29 cellular contexts compared by ENCODE assay signal in the genomic region with DNA sequence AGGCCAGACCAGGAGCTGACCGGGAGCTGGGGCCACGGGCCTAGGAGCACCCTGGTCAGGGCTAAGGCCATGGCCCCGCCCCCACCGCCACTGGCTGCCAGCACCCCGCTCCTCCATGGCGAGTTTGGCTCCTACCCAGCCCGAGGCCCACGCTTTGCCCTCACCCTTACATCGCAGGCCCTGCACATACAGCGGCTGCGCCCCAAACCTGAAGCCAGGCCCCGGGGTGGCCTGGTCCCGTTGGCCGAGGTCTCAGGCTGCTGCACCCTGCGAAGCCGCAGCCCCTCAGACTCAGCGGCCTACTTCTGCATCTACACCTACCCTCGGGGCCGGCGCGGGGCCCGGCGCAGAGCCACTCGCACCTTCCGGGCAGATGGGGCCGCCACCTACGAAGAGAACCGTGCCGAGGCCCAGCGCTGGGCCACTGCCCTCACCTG. TPM values are rescaled to one million over a fixed set of nuclear protein-coding genes. Genes with fewer than 3 reads are reported as not detected.
DNase-seq lines count a peak whose midpoint lies in the region; ATAC-seq, FAIRE-seq and TF ChIP-seq lines count a peak whose summit lies in the region.
"Had no signal": no experiment of that assay in that cellular context is flagged by ENCODE, and none has a peak within 500 bp of the region (broad histone marks: within the 10 kb centered on the region; RNA-seq: fewer than 3 reads in every experiment).

No MANE protein-coding gene starts in this region.

- H3K27me3 Mint-ChIP-seq in activated CD8-positive, alpha-beta T cell treated with anti-CD3 and anti-CD28 coated beads, Interleukin-2, amount 10 ng/mL, durations not matched to agents 7 days and 5 days (ENCODE audit: low read depth): no peaks in the 10 kb centered on the region
- no peaks in the 10 kb centered on the region for H3K27me3 Mint-ChIP-seq in activated CD8-positive, alpha-beta T cell treated with anti-CD3 and anti-CD28 coated beads for 36 hours
- H3K27me3 Mint-ChIP-seq: activated B cell treated with CpG ODN at 0.5 μM for 24 hours; activated CD4-positive, alpha-beta memory T cell treated with anti-CD3 and anti-CD28 coated beads, Interleukin-2, amount 10 ng/mL, durations not matched to agents 7 days and 5 days; naive B cell had no signal

- H3K36me3 ChIP-seq in K562 (ENCODE audit: control insufficient read depth, insufficient read depth, low read length) (peaks cover 5% of the 10 kb centered on the region; the same call in 1 of the 3 replicates), neural cell (ENCODE audit: insufficient read depth, low read length) (no peaks in the 10 kb centered on the region), stomach (peaks cover 0 to 32% (median 17%) of the 10 kb centered on the region in 4 donors)

- POLR2A ChIA-PET in activated CD8-positive, alpha-beta T cell treated with anti-CD3 and anti-CD28 coated beads, Interleukin-2, amount 10 ng/mL, durations not matched to agents 7 days and 5 days (lab: Charles Lee): no interaction called here
- POLR2A ChIA-PET in activated CD8-positive, alpha-beta T cell treated with anti-CD3 and anti-CD28 coated beads for 36 hours (lab: Charles Lee): interaction anchor here (9.6 kb wide), 1 partner anchor 6 kb away, joined by 154 read pairs; a partner anchor contains a TSS
- POLR2A ChIA-PET in K562 (lab: Yijun Ruan, JAX): interaction anchor here (0.9 kb wide), 1 partner anchor 11 kb away, joined by 3 read pairs; a partner anchor contains a TSS

- peak; percentile 21 for DNase-seq in activated CD8-positive, alpha-beta T cell treated with anti-CD3 and anti-CD28 coated beads, Interleukin-2, amount 10 ng/mL, durations not matched to agents 7 days and 5 days
- no peak for DNase-seq in activated CD8-positive, alpha-beta T cell treated with anti-CD3 and anti-CD28 coated beads for 36 hours
- DNase-seq in K562 (ENCODE audit: extremely low read depth in 1 of 4, low spot score in 3 of 4): no peak
- DNase-seq in stomach: no peak
- no peak for DNase-seq in stimulated activated CD4-positive, alpha-beta T cell treated with anti-CD3 and anti-CD28 coated beads, Interleukin-12 subunit alpha, Interleukin-12 subunit beta, amount 100 ng/mL, for 4 hours
- no peak for DNase-seq in cerebellar nuclear complex (lab: John Stamatoyannopoulos, UW)
- no peak for DNase-seq in mucosa of gallbladder (ENCODE audit: low spot score)
- DNase-seq: 8988T; activated B cell treated with CpG ODN at 0.5 μM for 24 hours; activated CD4-positive, alpha-beta memory T cell treated with anti-CD3 and anti-CD28 coated beads, Interleukin-2, amount 10 ng/mL, durations not matched to agents 7 days and 5 days; activated T-cell treated with anti-CD3 and anti-CD28 coated beads, Interleukin-2, amount 50 U/mL, for 72 hours; DMS 273 treated with DMSO at 0.1 percent for 48 hours; GDM1; hippocampal formation; mammary epithelial cell; naive B cell; NCI-H1092; NCI-H2107; NCI-H524 treated with DMSO at 0.1 percent for 48 hours had no signal

- H3K27me3 ChIP-seq in K562 (ENCODE audit: control insufficient read depth in 2 of 2, insufficient read depth in 2 of 2, low read length in 2 of 2) (no peaks in the 10 kb centered on the region), neural cell (ENCODE audit: insufficient read depth, low read depth, low read length) (no peaks in the 10 kb centered on the region), stomach (no peaks in the 10 kb centered on the region)
- H3K27me3 ChIP-seq: tibial artery had no signal

- H3K4me3 ChIP-seq in K562 (no peak overlapping the region), neural cell (ENCODE audit: low read length) (peak overlapping the region; percentile 90), stomach (peak overlapping the region in 1 of 4 donors; percentile 49)
- H3K4me3 ChIP-seq: tibial artery had no signal

- H3K4me1 Mint-ChIP-seq in activated CD8-positive, alpha-beta T cell treated with anti-CD3 and anti-CD28 coated beads, Interleukin-2, amount 10 ng/mL, durations not matched to agents 7 days and 5 days (ENCODE audit: low read depth): peaks cover 50% of the 10 kb centered on the region
- peaks cover 41% of the 10 kb centered on the region for H3K4me1 Mint-ChIP-seq in activated CD8-positive, alpha-beta T cell treated with anti-CD3 and anti-CD28 coated beads for 36 hours (ENCODE audit: low read depth)

- CTCF ChIA-PET in activated CD8-positive, alpha-beta T cell treated with anti-CD3 and anti-CD28 coated beads, Interleukin-2, amount 10 ng/mL, durations not matched to agents 7 days and 5 days (lab: Charles Lee): no interaction called here
- CTCF ChIA-PET in activated CD8-positive, alpha-beta T cell treated with anti-CD3 and anti-CD28 coated beads for 36 hours (lab: Charles Lee): no interaction called here
- CTCF ChIA-PET in K562 (lab: Yijun Ruan, JAX; ENCODE audit: low intra/inter-chr PET ratio): no interaction called here

- no peak overlapping the region for H3K27ac ChIP-seq in K562 (ENCODE audit: extremely low read depth, low read depth, low read length)
- no peak overlapping the region for H3K27ac ChIP-seq in neural cell (ENCODE audit: low read length)
- peak overlapping the region; percentile 0 to 93 (median 87) for H3K27ac ChIP-seq in stomach
- H3K27ac ChIP-seq: C4-2B had no signal

- H3K27ac Mint-ChIP-seq in activated CD8-positive, alpha-beta T cell treated with anti-CD3 and anti-CD28 coated beads, Interleukin-2, amount 10 ng/mL, durations not matched to agents 7 days and 5 days: no peak overlapping the region
- H3K27ac Mint-ChIP-seq in activated CD8-positive, alpha-beta T cell treated with anti-CD3 and anti-CD28 coated beads for 36 hours: no peak overlapping the region
- H3K27ac Mint-ChIP-seq: activated T-cell treated with anti-CD3 and anti-CD28 coated beads, Interleukin-2, amount 50 U/mL, for 72 hours had no signal

- H2AFZ ChIP-seq in K562 (ENCODE audit: low read depth, low read length) (no peak overlapping the region), neural cell (ENCODE audit: low read depth, low read length) (no peak overlapping the region)

- no peak for FAIRE-seq in K562 (lab: Jason Lieb, UNC)
- FAIRE-seq: colon, endothelial cell of umbilical vein, H1, islet of Langerhans had no signal

- in situ Hi-C loops in K562 (cut with MboI): no loop called here

- BruUV-seq in K562 (replicated peaks; lab: Mats Ljungman, UMichigan): no TSS peak

- ATAC-seq in activated CD8-positive, alpha-beta T cell treated with anti-CD3 and anti-CD28 coated beads, Interleukin-2, amount 10 ng/mL, durations not matched to agents 7 days and 5 days: no peak
- ATAC-seq in activated CD8-positive, alpha-beta T cell treated with anti-CD3 and anti-CD28 coated beads for 36 hours: no peak
- ATAC-seq in K562: no peak
- ATAC-seq: activated naive CD4-positive, alpha-beta T cell treated with anti-CD3 and anti-CD28 coated beads, Interleukin-2, amount 50 U/mL, for 72 hours; activated T-cell treated with anti-CD3 and anti-CD28 coated beads, Interleukin-2, amount 50 U/mL, for 72 hours had no signal

- H3K9me1 ChIP-seq in K562 (ENCODE audit: control insufficient read depth, insufficient read depth, low read length): no peaks in the 10 kb centered on the region

- H3K9me3 Mint-ChIP-seq in activated CD8-positive, alpha-beta T cell treated with anti-CD3 and anti-CD28 coated beads, Interleukin-2, amount 10 ng/mL, durations not matched to agents 7 days and 5 days (ENCODE audit: insufficient read depth): no peaks in the 10 kb centered on the region
- H3K9me3 Mint-ChIP-seq in activated CD8-positive, alpha-beta T cell treated with anti-CD3 and anti-CD28 coated beads for 36 hours: no peaks in the 10 kb centered on the region
- H3K9me3 Mint-ChIP-seq: activated B cell treated with CpG ODN at 0.5 μM for 24 hours; activated CD4-positive, alpha-beta memory T cell treated with anti-CD3 and anti-CD28 coated beads, Interleukin-2, amount 10 ng/mL, durations not matched to agents 7 days and 5 days; activated naive CD4-positive, alpha-beta T cell treated with anti-CD3 and anti-CD28 coated beads, Interleukin-2, amount 50 U/mL, for 72 hours; activated T-cell treated with anti-CD3 and anti-CD28 coated beads, Interleukin-2, amount 50 U/mL, for 72 hours; naive B cell had no signal

- WGBS in K562 (ENCODE audit: insufficient coverage, low coverage, missing lambda C conversion rate): 92% methylated on average over 20 of the region's 30 CpGs
- WGBS in stomach, 5 donors: 74 to 81% (median 77%) methylated on average over 15 to 30 of the region's 30 CpGs

- H3K4me1 ChIP-seq in K562 (replicated peaks in 1 of 2; ENCODE audit: control insufficient read depth in 2 of 2, insufficient read depth in 2 of 2, low read length in 2 of 2) (peaks cover 16 to 69% of the 10 kb centered on the region in 2 experiments), stomach (peaks cover 36 to 84% (median 67%) of the 10 kb centered on the region in 4 donors)

- H3K36me3 Mint-ChIP-seq in activated CD8-positive, alpha-beta T cell treated with anti-CD3 and anti-CD28 coated beads, Interleukin-2, amount 10 ng/mL, durations not matched to agents 7 days and 5 days (ENCODE audit: low read depth): peaks cover 36% of the 10 kb centered on the region
- H3K36me3 Mint-ChIP-seq in activated CD8-positive, alpha-beta T cell treated with anti-CD3 and anti-CD28 coated beads for 36 hours (ENCODE audit: low read depth): peaks cover 20% of the 10 kb centered on the region

- H4K20me1 ChIP-seq in K562 (replicated peaks; ENCODE audit: control insufficient read depth, insufficient read depth, low read length): no peaks in the 10 kb centered on the region
- no peaks in the 10 kb centered on the region for H4K20me1 ChIP-seq in neural cell (ENCODE audit: insufficient read depth)

- H3K4me2 ChIP-seq in K562 (ENCODE audit: insufficient read depth, low read length): no peak overlapping the region
- H3K4me2 ChIP-seq in neural cell (ENCODE audit: low read length): peak overlapping the region; percentile 93

- peak overlapping the region in 1 of 2 experiments; percentile 11; a peak in 2 of 4 replicates for H3K9ac ChIP-seq in K562 (ENCODE audit: insufficient read depth in 1 of 2, low read depth in 2 of 2, low read length in 2 of 2)
- peak overlapping the region; percentile 94 for H3K9ac ChIP-seq in neural cell (ENCODE audit: low read length)

- no peak for TF ChIP-seq CTCF in activated CD8-positive, alpha-beta T cell treated with anti-CD3 and anti-CD28 coated beads for 36 hours (IDR thresholded peaks at IDR 0.05)
- TF ChIP-seq CTCF in K562 (IDR thresholded peaks at IDR 0.05 in 2 of 3, conservative IDR thresholded peaks at IDR 0.05 in 1 of 3; ENCODE audit: insufficient read depth in 2 of 3, low read depth in 1 of 3, low read length in 3 of 3): no peak
- no peak for TF ChIP-seq CTCF in neural cell (IDR thresholded peaks at IDR 0.05; ENCODE audit: poor library complexity, severe bottlenecking)
- TF ChIP-seq CTCF in stomach (IDR thresholded peaks at IDR 0.05): no peak

- TF ChIP-seq RAD21 in K562 (CRISPR knock-in tag; conservative IDR thresholded peaks at IDR 0.05 in 1 of 2, IDR thresholded peaks at IDR 0.05 in 1 of 2) (no peak), neural cell (conservative IDR thresholded peaks at IDR 0.05) (no peak)

- H3F3A ChIP-seq in neural cell (ENCODE audit: insufficient read depth, low read length, poor library complexity, severe bottlenecking): peaks cover 5% of the 10 kb centered on the region

- no peak for TF ChIP-seq EP300 in K562 (IDR thresholded peaks at IDR 0.05; ENCODE audit: low read length)
- no peak for TF ChIP-seq EP300 in neural cell (conservative IDR thresholded peaks at IDR 0.05; ENCODE audit: poor library complexity, severe bottlenecking)
- no peak for TF ChIP-seq EP300 in stomach (IDR thresholded peaks at IDR 0.05)

- TF ChIP-seq POLR2A in K562 (conservative IDR thresholded peaks at IDR 0.05) (no peak), stomach (IDR thresholded peaks at IDR 0.05) (no peak)

- no peaks in the 10 kb centered on the region for H3K9me3 ChIP-seq in K562 (replicated peaks; ENCODE audit: control insufficient read depth, insufficient read depth, low read depth, low read length)
- no peaks in the 10 kb centered on the region for H3K9me3 ChIP-seq in neural cell (ENCODE audit: low read length)
- H3K9me3 ChIP-seq in stomach: no peaks in the 10 kb centered on the region
- H3K9me3 ChIP-seq: tibial artery had no signal

- no peaks in the 10 kb centered on the region for H3K9me2 ChIP-seq in neural cell (ENCODE audit: insufficient read depth, low read length)

- H3K79me2 ChIP-seq in K562 (ENCODE audit: control insufficient read depth, insufficient read depth, low read length): no peaks in the 10 kb centered on the region
- peaks cover 16% of the 10 kb centered on the region for H3K79me2 ChIP-seq in neural cell (replicated peaks; ENCODE audit: insufficient read depth, low read length)

- H3K4me3 Mint-ChIP-seq in activated CD8-positive, alpha-beta T cell treated with anti-CD3 and anti-CD28 coated beads, Interleukin-2, amount 10 ng/mL, durations not matched to agents 7 days and 5 days: no peak overlapping the region
- H3K4me3 Mint-ChIP-seq in activated CD8-positive, alpha-beta T cell treated with anti-CD3 and anti-CD28 coated beads for 36 hours: no peak overlapping the region

- intact Hi-C loops in activated CD8-positive, alpha-beta T cell treated with anti-CD3 and anti-CD28 coated beads for 36 hours (cut with micrococcal nuclease): no loop called here
- intact Hi-C loops in K562 (cut with micrococcal nuclease) (no loop called here), stomach (cut with DNase I; ENCODE audit: low total_unique reads) (no loop called here)

RNA-seq across cellular contexts. Expression of a gene that starts 6.6 kb away (rescaled TPM):
- total RNA-seq in activated CD8-positive, alpha-beta T cell treated with anti-CD3 and anti-CD28 coated beads, Interleukin-2, amount 10 ng/mL, durations not matched to agents 7 days and 5 days: 10 to 100 TPM; 33.0 to 33.1 TPM
- total RNA-seq in activated CD8-positive, alpha-beta T cell treated with anti-CD3 and anti-CD28 coated beads for 36 hours: 10 to 100 TPM; 22.3 to 22.9 TPM
- 16.1 and 40.7 TPM in 2 replicates for total RNA-seq in K562 (2011; cell fraction: chromatin; rRNA removed; ENCODE audit: low replicate concordance)
- 26.3 and 31.7 TPM in 2 replicates for total RNA-seq in K562 (2011; cell fraction: nucleolus; rRNA removed)
- total RNA-seq in K562 (2011; cell fraction: nucleoplasm; rRNA removed): 25.7 and 33.8 TPM in 2 replicates
- total RNA-seq in K562 (2014; rRNA removed): 4.0 and 8.2 TPM in 2 replicates
- 2.1 and 2.9 TPM in 2 replicates for total RNA-seq in K562 (2014; rRNA removed; fragmentation: Illumina TruSeq; extraction: Trizol)
- 5.4 and 5.5 TPM in 2 replicates for total RNA-seq in K562 (2015; rRNA removed; fragmentation: Illumina TruSeq; extraction: Trizol)
- 13.9 and 15.2 TPM in 2 replicates for total RNA-seq in K562 (2021)
- 2.0 and 3.5 TPM in 2 replicates for polyA plus RNA-seq in K562 (2011; rRNA removed)
- polyA plus RNA-seq in K562 (2011; cell fraction: cytosol; rRNA removed): 2.7 and 9.3 TPM in 2 replicates
- 11.1 and 18.6 TPM in 2 replicates for polyA plus RNA-seq in K562 (2011; cell fraction: nucleus; rRNA removed)
- 7.0 and 7.3 TPM in 2 replicates for polyA plus RNA-seq in K562 (2012)
- 2.6 and 6.4 TPM in 2 replicates for polyA plus RNA-seq in K562 (2014; fragmentation: Illumina TruSeq; extraction: Trizol)
- polyA plus RNA-seq in K562 (2014; fragmentation: Nextera tagmentation; extraction: Ambion mirVana): under 1 TPM; 0.10 to 0.17 TPM
- polyA plus RNA-seq in K562 (2014; rRNA removed): 9.0 and 10.8 TPM in 2 replicates
- polyA minus RNA-seq in K562 (2011; rRNA and poly(A)+ RNA removed): 2.8 and 3.5 TPM in 2 replicates
- 5.3 and 7.7 TPM in 2 replicates for polyA minus RNA-seq in K562 (2011; cell fraction: cytosol; rRNA and poly(A)+ RNA removed)
- polyA minus RNA-seq in K562 (2011; cell fraction: nucleus; rRNA and poly(A)+ RNA removed): 8.6 and 9.6 TPM in 2 replicates
- 22.6 and 32.6 TPM in 2 replicates for polyA plus RNA-seq in neural cell
- polyA minus RNA-seq in neural cell: 28.5 and 31.7 TPM in 2 replicates
- total RNA-seq in stomach: 100 to 1,000 TPM in 1 of 5 donors, 10 to 100 TPM in 4; 10.6 to 156 (median 19.2) TPM
- 10 to 100 TPM in 2 of 3 donors, 1 to 10 TPM in 1; 9.4 to 20.5 (median 19.9) TPM for polyA plus RNA-seq in stomach
- total RNA-seq in mucosa of gallbladder: 51.8 TPM

RNA-seq across cellular contexts. Expression of a gene that starts 6.9 kb away (rescaled TPM):
- total RNA-seq in activated CD8-positive, alpha-beta T cell treated with anti-CD3 and anti-CD28 coated beads, Interleukin-2, amount 10 ng/mL, durations not matched to agents 7 days and 5 days: 1,000 to 10,000 TPM; 1,371 to 1,433 TPM
- 1,000 to 10,000 TPM; 2,304 to 2,324 TPM for total RNA-seq in activated CD8-positive, alpha-beta T cell treated with anti-CD3 and anti-CD28 coated beads for 36 hours
- total RNA-seq in K562 (2011; cell fraction: chromatin; rRNA removed; ENCODE audit: low replicate concordance): 185 and 358 TPM in 2 replicates
- 779 and 884 TPM in 2 replicates for total RNA-seq in K562 (2011; cell fraction: nucleolus; rRNA removed)
- 712 and 996 TPM in 2 replicates for total RNA-seq in K562 (2011; cell fraction: nucleoplasm; rRNA removed)
- total RNA-seq in K562 (2014; rRNA removed) (2,565 and 3,619 TPM in 2 replicates), K562 (2014; rRNA removed; fragmentation: Illumina TruSeq; extraction: Trizol) (1,358 and 1,367 TPM in 2 replicates), K562 (2015; rRNA removed; fragmentation: Illumina TruSeq; extraction: Trizol) (2,022 and 2,084 TPM in 2 replicates), K562 (2021) (2,028 and 2,113 TPM in 2 replicates), stomach (1,000 to 10,000 TPM; 1,272 to 3,316 (median 1,768) TPM), mucosa of gallbladder (1,057 TPM)
- polyA plus RNA-seq in K562 (2011; rRNA removed) (1,530 and 1,971 TPM in 2 replicates), K562 (2014; fragmentation: Illumina TruSeq; extraction: Trizol) (1,653 and 2,262 TPM in 2 replicates), K562 (2014; fragmentation: Nextera tagmentation; extraction: Ambion mirVana) (100 to 1,000 TPM; 312 to 402 TPM), K562 (2014; rRNA removed) (2,460 and 2,635 TPM in 2 replicates), neural cell (2,102 and 2,180 TPM in 2 replicates), stomach (1,000 to 10,000 TPM; 2,771 to 3,739 (median 3,620) TPM)
- polyA plus RNA-seq in K562 (2011; cell fraction: cytosol; rRNA removed): 2,544 and 3,068 TPM in 2 replicates
- polyA plus RNA-seq in K562 (2011; cell fraction: nucleus; rRNA removed): 847 and 901 TPM in 2 replicates
- 2,553 and 4,056 TPM in 2 replicates for polyA plus RNA-seq in K562 (2012)
- polyA minus RNA-seq in K562 (2011; rRNA and poly(A)+ RNA removed): 413 and 534 TPM in 2 replicates
- 805 and 1,017 TPM in 2 replicates for polyA minus RNA-seq in K562 (2011; cell fraction: cytosol; rRNA and poly(A)+ RNA removed)
- 167 and 323 TPM in 2 replicates for polyA minus RNA-seq in K562 (2011; cell fraction: nucleus; rRNA and poly(A)+ RNA removed)
- 717 and 772 TPM in 2 replicates for polyA minus RNA-seq in neural cell

RNA-seq across cellular contexts. Expression of a gene that starts 11.0 kb away (rescaled TPM):
- total RNA-seq in activated CD8-positive, alpha-beta T cell treated with anti-CD3 and anti-CD28 coated beads, Interleukin-2, amount 10 ng/mL, durations not matched to agents 7 days and 5 days: 1 to 10 TPM; 1.7 to 2.3 TPM
- total RNA-seq in activated CD8-positive, alpha-beta T cell treated with anti-CD3 and anti-CD28 coated beads for 36 hours: 1 to 10 TPM; 3.8 to 4.7 TPM
- total RNA-seq in K562 (2011; cell fraction: chromatin; rRNA removed; ENCODE audit: low replicate concordance): 1.9 and 6.0 TPM in 2 replicates
- total RNA-seq in K562 (2011; cell fraction: nucleolus; rRNA removed): 3.4 and 7.2 TPM in 2 replicates
- total RNA-seq in K562 (2011; cell fraction: nucleoplasm; rRNA removed): 6.5 and 9.6 TPM in 2 replicates
- total RNA-seq in K562 (2014; rRNA removed) (0.82 TPM in 1 of 2 replicates, not detected in the other), K562 (2014; rRNA removed; fragmentation: Illumina TruSeq; extraction: Trizol) (0.29 TPM in 1 of 2 replicates, not detected in the other), K562 (2015; rRNA removed; fragmentation: Illumina TruSeq; extraction: Trizol) (0.45 and 0.87 TPM in 2 replicates), K562 (2021) (0.71 and 1.3 TPM in 2 replicates), stomach (100 to 1,000 TPM in 2 of 5 donors, 10 to 100 TPM in 3; 17.5 to 275 (median 56.0) TPM), mucosa of gallbladder (143 TPM)
- polyA plus RNA-seq in K562 (2011; rRNA removed) (0.15 TPM in 2 replicates), K562 (2014; fragmentation: Illumina TruSeq; extraction: Trizol) (not detected in 2 replicates), K562 (2014; fragmentation: Nextera tagmentation; extraction: Ambion mirVana) (not detected), K562 (2014; rRNA removed) (0.04 and 0.19 TPM in 2 replicates), neural cell (0.73 and 1.2 TPM in 2 replicates), stomach (10 to 100 TPM; 13.3 to 62.5 (median 15.4) TPM)
- polyA plus RNA-seq in K562 (2011; cell fraction: cytosol; rRNA removed): 0.04 TPM in 1 of 2 replicates, not detected in the other
- 0.18 and 1.2 TPM in 2 replicates for polyA plus RNA-seq in K562 (2011; cell fraction: nucleus; rRNA removed)
- polyA plus RNA-seq in K562 (2012): 0.13 and 0.14 TPM in 2 replicates
- not detected in 2 replicates for polyA minus RNA-seq in K562 (2011; rRNA and poly(A)+ RNA removed)
- polyA minus RNA-seq in K562 (2011; cell fraction: cytosol; rRNA and poly(A)+ RNA removed): not detected in 2 replicates
- 2.4 and 4.2 TPM in 2 replicates for polyA minus RNA-seq in K562 (2011; cell fraction: nucleus; rRNA and poly(A)+ RNA removed)
- 6.1 TPM in 1 of 2 replicates, not detected in the other for polyA minus RNA-seq in neural cell

RNA-seq across cellular contexts. Expression of a gene that starts 11.3 kb away (rescaled TPM):
- total RNA-seq in activated CD8-positive, alpha-beta T cell treated with anti-CD3 and anti-CD28 coated beads, Interleukin-2, amount 10 ng/mL, durations not matched to agents 7 days and 5 days: 10 to 100 TPM; 17.3 to 18.3 TPM
- 10 to 100 TPM; 10.8 to 13.1 TPM for total RNA-seq in activated CD8-positive, alpha-beta T cell treated with anti-CD3 and anti-CD28 coated beads for 36 hours
- 1.9 and 3.2 TPM in 2 replicates for total RNA-seq in K562 (2011; cell fraction: chromatin; rRNA removed; ENCODE audit: low replicate concordance)
- total RNA-seq in K562 (2011; cell fraction: nucleolus; rRNA removed): 1.8 and 2.2 TPM in 2 replicates
- 2.1 and 3.3 TPM in 2 replicates for total RNA-seq in K562 (2011; cell fraction: nucleoplasm; rRNA removed)
- total RNA-seq in K562 (2014; rRNA removed) (3.6 and 5.0 TPM in 2 replicates), K562 (2014; rRNA removed; fragmentation: Illumina TruSeq; extraction: Trizol) (0.96 and 1.1 TPM in 2 replicates), K562 (2015; rRNA removed; fragmentation: Illumina TruSeq; extraction: Trizol) (3.7 and 3.9 TPM in 2 replicates), K562 (2021) (2.6 and 5.5 TPM in 2 replicates), stomach (10 to 100 TPM in 1 of 5 donors, 1 to 10 TPM in 3, not detected in 1; 7.2 to 21.7 (median 9.7) TPM), mucosa of gallbladder (39.9 TPM)
- polyA plus RNA-seq in K562 (2011; rRNA removed) (0.45 and 1.1 TPM in 2 replicates), K562 (2014; fragmentation: Illumina TruSeq; extraction: Trizol) (1.8 and 2.1 TPM in 2 replicates), K562 (2014; fragmentation: Nextera tagmentation; extraction: Ambion mirVana) (under 1 TPM; 0.25 to 0.64 TPM), K562 (2014; rRNA removed) (1.6 and 3.8 TPM in 2 replicates), neural cell (1.0 and 3.6 TPM in 2 replicates), stomach (10 to 100 TPM in 1 of 3 donors, 1 to 10 TPM in 2; 4.2 to 29.0 (median 9.2) TPM)
- 1.0 and 1.3 TPM in 2 replicates for polyA plus RNA-seq in K562 (2011; cell fraction: cytosol; rRNA removed)
- polyA plus RNA-seq in K562 (2011; cell fraction: nucleus; rRNA removed): 1.2 and 1.5 TPM in 2 replicates
- polyA plus RNA-seq in K562 (2012): 4.6 and 5.2 TPM in 2 replicates
- 0.49 and 0.99 TPM in 2 replicates for polyA minus RNA-seq in K562 (2011; rRNA and poly(A)+ RNA removed)
- polyA minus RNA-seq in K562 (2011; cell fraction: cytosol; rRNA and poly(A)+ RNA removed): 0.38 and 1.8 TPM in 2 replicates
- polyA minus RNA-seq in K562 (2011; cell fraction: nucleus; rRNA and poly(A)+ RNA removed): 0.67 and 2.7 TPM in 2 replicates
- polyA minus RNA-seq in neural cell: 5.4 TPM in 2 replicates

RNA-seq across cellular contexts. Expression of a gene that starts 19.4 kb away (rescaled TPM):
- total RNA-seq in activated CD8-positive, alpha-beta T cell treated with anti-CD3 and anti-CD28 coated beads, Interleukin-2, amount 10 ng/mL, durations not matched to agents 7 days and 5 days: not detected
- total RNA-seq in activated CD8-positive, alpha-beta T cell treated with anti-CD3 and anti-CD28 coated beads for 36 hours: not detected
- total RNA-seq in K562 (2011; cell fraction: chromatin; rRNA removed; ENCODE audit: low replicate concordance): not detected in 2 replicates
- not detected in 2 replicates for total RNA-seq in K562 (2011; cell fraction: nucleolus; rRNA removed)
- total RNA-seq in K562 (2011; cell fraction: nucleoplasm; rRNA removed): not detected in 2 replicates
- total RNA-seq in K562 (2014; rRNA removed) (not detected in 2 replicates), K562 (2014; rRNA removed; fragmentation: Illumina TruSeq; extraction: Trizol) (not detected in 2 replicates), K562 (2015; rRNA removed; fragmentation: Illumina TruSeq; extraction: Trizol) (not detected in 2 replicates), K562 (2021) (not detected in 2 replicates), stomach (not detected), mucosa of gallbladder (not detected)
- polyA plus RNA-seq in K562 (2011; rRNA removed) (not detected in 2 replicates), K562 (2014; fragmentation: Illumina TruSeq; extraction: Trizol) (not detected in 2 replicates), K562 (2014; fragmentation: Nextera tagmentation; extraction: Ambion mirVana) (not detected), K562 (2014; rRNA removed) (not detected in 2 replicates), neural cell (not detected in 2 replicates), stomach (not detected)
- 0.09 TPM in 1 of 2 replicates, not detected in the other for polyA plus RNA-seq in K562 (2011; cell fraction: cytosol; rRNA removed)
- polyA plus RNA-seq in K562 (2011; cell fraction: nucleus; rRNA removed): not detected in 2 replicates
- polyA plus RNA-seq in K562 (2012): not detected in 2 replicates
- not detected in 2 replicates for polyA minus RNA-seq in K562 (2011; rRNA and poly(A)+ RNA removed)
- polyA minus RNA-seq in K562 (2011; cell fraction: cytosol; rRNA and poly(A)+ RNA removed): not detected in 2 replicates
- polyA minus RNA-seq in K562 (2011; cell fraction: nucleus; rRNA and poly(A)+ RNA removed): not detected in 2 replicates
- polyA minus RNA-seq in neural cell: not detected in 2 replicates
- total RNA-seq: activated B cell treated with CpG ODN at 0.5 μM for 24 hours; activated CD4-positive, alpha-beta memory T cell treated with anti-CD3 and anti-CD28 coated beads, Interleukin-2, amount 10 ng/mL, durations not matched to agents 7 days and 5 days; activated naive CD4-positive, alpha-beta T cell treated with anti-CD3 and anti-CD28 coated beads, Interleukin-2, amount 50 U/mL, for 72 hours; activated T-cell treated with anti-CD3 and anti-CD28 coated beads, Interleukin-2, amount 50 U/mL, for 72 hours; endothelial cell of umbilical vein; H1; mammary epithelial cell; pulmonary artery endothelial cell; T-helper 2 cell treated with Interferon-gamma antibody and Interleukin-4, amounts not matched to agents 100 ng/mL and 5 ng/mL, for 36 hours had no signal
- polyA plus RNA-seq: endothelial cell of umbilical vein, H1, mammary epithelial cell had no signal

Comparison
In these comparisons a context has a peak if more than half of its experiments do, and no peak if none do; other contexts are left out.
1. H3K27ac ChIP-seq: peak in stomach (5 of 5); none in K562 (single experiment) and neural cell (single experiment).